ENCODE assay signal across 19 cellular contexts in the genomic region with DNA sequence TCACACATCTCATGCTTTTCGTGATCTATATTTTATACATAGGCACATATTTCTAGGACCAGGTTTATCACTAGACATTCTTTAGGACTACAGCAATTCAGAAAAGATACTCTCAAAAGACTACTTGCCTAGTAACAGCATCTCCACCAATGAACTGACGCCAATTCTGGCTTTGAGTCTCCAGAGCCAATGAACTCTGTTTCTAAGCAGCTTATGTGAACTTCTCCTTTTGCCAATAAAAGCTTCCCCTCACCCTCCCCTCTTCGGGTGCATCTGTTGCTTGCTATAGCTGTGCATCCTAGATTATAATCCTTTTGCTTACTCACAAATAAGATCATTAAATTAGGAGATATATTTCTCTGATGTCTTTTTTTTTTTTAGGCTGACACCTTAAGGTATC. TPM values are rescaled to one million over a fixed set of nuclear protein-coding genes. Genes with fewer than 3 reads are reported as not detected.
DNase-seq lines count a peak whose midpoint lies in the region; ATAC-seq and TF ChIP-seq lines count a peak whose summit lies in the region.
"Had no signal": no experiment of that assay in that cellular context is flagged by ENCODE, and none has a peak within 500 bp of the region (broad histone marks: within the 10 kb centered on the region; RNA-seq: fewer than 3 reads in every experiment).

No MANE protein-coding gene starts in this region.

- H3K36me3 ChIP-seq in lower lobe of right lung, result no peaks in the 10 kb centered on the region
- H3K36me3 ChIP-seq: gastroesophageal sphincter had no signal

- TF ChIP-seq CTCF in GM12864 (IDR thresholded peaks at IDR 0.05; ENCODE audit: low read depth, low read length, missing control alignments) (no peak), lower lobe of right lung (IDR thresholded peaks at IDR 0.05) (no peak)

- no peaks in the 10 kb centered on the region for H3K27me3 ChIP-seq in lower lobe of right lung (ENCODE audit: low read depth)
- H3K27me3 ChIP-seq: gastroesophageal sphincter had no signal

- no peaks in the 10 kb centered on the region for H3K4me1 ChIP-seq in lower lobe of right lung

- ATAC-seq in HG02870 (IDR thresholded peaks at IDR 0.05; ENCODE audit: unreplicated experiment), result peak; percentile 73
- peak; percentile 42 to 43 for ATAC-seq in lower lobe of right lung
- no peak for ATAC-seq in HG03354 (IDR thresholded peaks at IDR 0.05; ENCODE audit: poor library complexity, severe bottlenecking, unreplicated experiment)
- ATAC-seq: gastroesophageal sphincter; PC-3; stimulated activated naive CD8-positive, alpha-beta T cell treated with anti-CD3 and anti-CD28 coated beads, Interleukin-15, Interleukin-2, amounts not matched to agents 100 U/mL and 50 U/mL, for 24 hours had no signal

- in situ Hi-C loops in SK-MEL-5 (cut with HindIII; ENCODE audit: low pct_unique_long_range_greater_than_20kb, low sequenced_read_pairs), result no loop called here

- intact Hi-C loops in lower lobe of right lung (cut with DNase I), result no loop called here

- no peaks in the 10 kb centered on the region for H3K9me3 ChIP-seq in lower lobe of right lung
- H3K9me3 ChIP-seq: gastroesophageal sphincter had no signal

- peak; percentile 16 for DNase-seq in GM12864 (ENCODE audit: low read depth)
- peak; percentile 20 for DNase-seq in SK-MEL-5 (ENCODE audit: low read depth, low spot score)
- DNase-seq in lower lobe of right lung, result no peak
- no peak for DNase-seq in activated CD8-positive, alpha-beta memory T cell treated with anti-CD3 and anti-CD28 coated beads, Interleukin-2, amount 50 U/mL, for 4 hours
- DNase-seq in RKO (ENCODE audit: low spot score), result no peak
- DNase-seq in stimulated activated CD8-positive, alpha-beta memory T cell treated with anti-CD3 and anti-CD28 coated beads, Interleukin-4, amount 100 ng/mL, for 48 hours, result no peak
- DNase-seq: activated CD8-positive, alpha-beta memory T cell treated with anti-CD3 and anti-CD28 coated beads for 24 hours; activated naive CD8-positive, alpha-beta T cell treated with anti-CD3 and anti-CD28 coated beads, Interleukin-2, amount 10 ng/mL, durations not matched to agents 7 days and 5 days; C1 segment of cervical spinal cord; dermis blood vessel endothelial cell; NCI-H1694; PC-3; stimulated activated naive CD8-positive, alpha-beta T cell treated with anti-CD3 and anti-CD28 coated beads, Interleukin-15, Interleukin-2, amounts not matched to agents 100 U/mL and 50 U/mL, for 24 hours; T-helper 9 cell had no signal

- H3K4me3 ChIP-seq in GM12864 (ENCODE audit: low read depth, low read length), result no peak overlapping the region
- H3K4me3 ChIP-seq in lower lobe of right lung, result no peak overlapping the region
- H3K4me3 ChIP-seq: gastroesophageal sphincter had no signal

- H3K27ac ChIP-seq in lower lobe of right lung, result no peak overlapping the region
- H3K27ac ChIP-seq: gastroesophageal sphincter had no signal

RNA-seq across cellular contexts. Expression of a gene that starts 11.4 kb away (rescaled TPM):
- not detected in 2 replicates for total RNA-seq in SK-MEL-5 (2014; rRNA removed; shearing (Covaris generic))
- not detected in 2 replicates for polyA plus RNA-seq in SK-MEL-5 (2015; cell fraction: cytosol; rRNA removed)
- polyA plus RNA-seq in SK-MEL-5 (2015; cell fraction: nucleus; rRNA removed), result not detected in 2 replicates
- total RNA-seq in lower lobe of right lung, result 0.41 TPM
- total RNA-seq: dermis blood vessel endothelial cell, HT-29, osteoblast had no signal

Comparison
In these comparisons a context has a peak if more than half of its experiments do, and no peak if none do; other contexts are left out.
1. DNase-seq: peak in GM12864 (single experiment) and SK-MEL-5 (single experiment); none in lower lobe of right lung (single experiment), activated CD8-positive, alpha-beta memory T cell treated with anti-CD3 and anti-CD28 coated beads, Interleukin-2, amount 50 U/mL, for 4 hours (single experiment), RKO (single experiment) and stimulated activated CD8-positive, alpha-beta memory T cell treated with anti-CD3 and anti-CD28 coated beads, Interleukin-4, amount 100 ng/mL, for 48 hours (single experiment).